In the genomic region with DNA sequence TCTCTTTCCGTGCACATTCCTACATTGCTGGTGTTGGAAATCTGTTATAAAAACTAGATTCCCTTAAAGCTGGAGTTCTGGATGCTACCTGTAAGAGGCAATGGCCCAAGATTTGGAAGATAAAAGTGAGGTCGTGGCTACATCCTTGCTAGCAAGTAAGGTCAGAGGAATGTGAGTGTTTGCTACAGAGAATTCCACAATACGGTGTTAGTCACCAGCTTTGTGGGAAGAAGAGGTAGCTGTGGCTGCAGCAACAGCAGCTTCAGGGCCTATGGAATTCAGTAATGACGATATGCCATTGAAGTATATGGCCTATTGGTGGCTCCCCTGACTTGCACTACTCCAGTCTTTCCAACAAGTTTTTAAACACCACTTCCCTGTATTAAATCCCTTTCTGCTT, we compare ENCODE assay signal across 1 cellular context.
TF ChIP-seq lines count a peak whose summit lies in the region.

No MANE protein-coding gene starts in this region.

TF ChIP-seq in IMR-90, 13 proteins besides CTCF, POLR2A, EP300 and RAD21 (continued from another document):
- TF ChIP-seq RFX5 (IDR thresholded peaks at IDR 0.05; ENCODE audit: low read depth, low read length) = 0 out of 2 replicates have a peak, but pooled peaks have one; percentile 12
- no peak for TF ChIP-seq MXI1 (IDR thresholded peaks at IDR 0.05; ENCODE audit: borderline replicate concordance, low read depth, low read length)
- TF ChIP-seq, protein P1, sequence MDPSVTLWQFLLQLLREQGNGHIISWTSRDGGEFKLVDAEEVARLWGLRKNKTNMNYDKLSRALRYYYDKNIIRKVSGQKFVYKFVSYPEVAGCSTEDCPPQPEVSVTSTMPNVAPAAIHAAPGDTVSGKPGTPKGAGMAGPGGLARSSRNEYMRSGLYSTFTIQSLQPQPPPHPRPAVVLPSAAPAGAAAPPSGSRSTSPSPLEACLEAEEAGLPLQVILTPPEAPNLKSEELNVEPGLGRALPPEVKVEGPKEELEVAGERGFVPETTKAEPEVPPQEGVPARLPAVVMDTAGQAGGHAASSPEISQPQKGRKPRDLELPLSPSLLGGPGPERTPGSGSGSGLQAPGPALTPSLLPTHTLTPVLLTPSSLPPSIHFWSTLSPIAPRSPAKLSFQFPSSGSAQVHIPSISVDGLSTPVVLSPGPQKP (IDR thresholded peaks at IDR 0.05; ENCODE audit: borderline replicate concordance, low read depth, low read length) = no peak
